In the genomic region with DNA sequence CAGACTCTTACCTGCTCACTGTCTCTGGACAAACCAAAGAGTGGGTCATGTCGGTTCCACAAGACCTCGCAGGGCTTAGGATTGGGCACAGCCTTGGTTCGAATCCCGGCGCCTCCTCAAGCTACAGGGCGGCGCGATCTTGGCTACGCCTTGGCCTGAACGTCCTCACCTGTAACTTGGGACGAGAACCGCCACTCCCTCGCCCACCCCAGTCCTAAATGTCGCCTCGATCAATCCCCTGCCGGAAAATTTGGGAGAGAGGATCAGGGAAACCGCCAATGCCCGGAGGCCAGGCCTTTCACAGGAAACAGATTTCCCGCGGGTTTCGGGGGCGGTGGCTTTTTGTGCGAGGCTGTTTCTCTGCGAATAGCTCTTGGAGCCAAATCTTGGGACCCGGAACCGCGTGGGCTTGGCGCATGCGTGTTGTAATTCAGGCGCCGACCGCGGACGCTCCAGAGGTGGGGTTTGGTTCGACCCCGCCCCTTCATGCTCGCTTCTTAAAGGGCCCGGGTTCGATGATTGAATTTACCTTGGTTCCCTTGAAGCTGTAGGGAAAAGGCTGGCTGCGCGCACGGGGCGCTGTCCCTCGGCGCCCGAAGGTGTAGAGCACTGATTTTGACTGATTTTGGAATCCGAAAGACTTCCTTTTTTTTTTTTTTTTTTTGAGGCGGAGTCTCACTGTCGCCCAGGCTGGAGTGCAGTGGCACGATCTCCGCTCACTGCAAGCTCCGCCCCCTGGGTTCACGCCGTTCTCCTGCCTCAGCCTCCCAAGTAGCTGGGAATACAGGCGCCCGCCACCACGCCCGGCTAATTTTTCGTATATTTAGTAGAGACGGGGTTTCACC, we compare ENCODE assay signal across 8 cellular contexts. TPM values are rescaled to one million over a fixed set of nuclear protein-coding genes. Genes with fewer than 3 reads are reported as not detected.
A peak's percentile ranks its signal among the peaks of the same experiment; 100 is the strongest.
DNase-seq lines count a peak whose midpoint lies in the region; ATAC-seq and TF ChIP-seq lines count a peak whose summit lies in the region.

TSS of gene NR2C2AP (minus strand) at position 403 of the 845 bp plus-strand sequence. CDS start at position 49, 354 bp downstream.

- H3K4me3 ChIP-seq in AG04450 (ENCODE audit: low read depth, low read length) = peak within 1 kb of the TSS; percentile 65

- ATAC-seq in GM19025 (IDR thresholded peaks at IDR 0.05; ENCODE audit: low read depth, unreplicated experiment) (peak; percentile 74), HG03460 (IDR thresholded peaks at IDR 0.05; ENCODE audit: unreplicated experiment) (peak; percentile 75), left lobe of liver (peak; percentile 94)

- peak; percentile 68 for DNase-seq in AG04450 (ENCODE audit: low read depth, low spot score)
- DNase-seq in NCI-H774 (lab: John Stamatoyannopoulos, UW) = peak; percentile 85
- peak; percentile 83 to 91 for DNase-seq in activated CD4-positive, alpha-beta T cell treated with anti-CD3 and anti-CD28 coated beads, Interleukin-2, amount 50 U/mL, for 24 hours (ENCODE audit: low read depth in 1 of 2, low spot score in 1 of 2)
- peak; percentile 66 for DNase-seq in cortex of kidney (lab: John Stamatoyannopoulos, UW)
- peak; percentile 95 for DNase-seq in left lobe of liver (ENCODE audit: low spot score)
- peak; percentile 95 to 96 for DNase-seq in stimulated activated CD4-positive, alpha-beta T cell treated with anti-CD3 and anti-CD28 coated beads, Interleukin-2, amount 100 ng/mL, for 24 hours

- H3K9me3 ChIP-seq in AG04450 (ENCODE audit: control insufficient read depth, insufficient read depth, low read length) = no peaks in the 10 kb centered on the region; the same call in 1 of the 2 replicates

- no peak within 1 kb of the TSS for H3K27ac ChIP-seq in AG04450 (ENCODE audit: low read depth, low read length)

- POLR2A ChIA-PET in AG04450 (lab: Yijun Ruan, JAX) = interaction anchor here (0.7 to 1.7 kb wide), 6 partner anchors 11 to 312 kb away, joined by 3 to 22 read pairs (median 6); partner anchors contain the start of genes BORCS8 and RFXANK

- TF ChIP-seq CTCF in AG04450 (IDR thresholded peaks at IDR 0.05; ENCODE audit: low read depth, low read length) = no peak

- peaks cover 2% of the 10 kb centered on the region for H3K27me3 ChIP-seq in AG04450 (ENCODE audit: control insufficient read depth, insufficient read depth, low read length)

- CTCF ChIA-PET in AG04450 (lab: Charles Lee) = interaction anchor here (0.7 to 0.9 kb wide), 3 partner anchors 14 to 145 kb away, joined by 3 to 5 read pairs (median 3); no protein-coding TSS in a partner anchor

RNA-seq across cellular contexts. Expression of gene NR2C2AP, which starts in this region (rescaled TPM):
- polyA plus RNA-seq in AG04450 (2011; rRNA removed) = 3.8 and 4.1 TPM in 2 replicates
- polyA minus RNA-seq in AG04450 (2011; rRNA and poly(A)+ RNA removed) = 7.1 TPM in 2 replicates
- 3.5 TPM for total RNA-seq in left lobe of liver
